In genomic region chr13:79480954-79481684, GRCh38 we compare ENCODE assay signal across 1 cellular context.
TF ChIP-seq lines count a peak whose summit lies in the region.

Gene NDFIP2, plus strand, starts transcription at chr13:79481155. Its CDS starts 49 bp downstream, at chr13:79481204.

TF ChIP-seq in HepG2, 621 proteins besides CTCF, POLR2A, EP300 and RAD21 (continued from another document and continues in another):
- TF ChIP-seq SIX4 (CRISPR knock-in tag; IDR thresholded peaks at IDR 0.05) (no peak), ZUFSP (CRISPR knock-in tag; IDR thresholded peaks at IDR 0.05; ENCODE audit: borderline replicate concordance) (no peak), ZNF782 (CRISPR knock-in tag; IDR thresholded peaks at IDR 0.05; ENCODE audit: borderline replicate concordance) (peak; percentile 83; the same call in 1 of the 2 replicates), JUNB (CRISPR knock-in tag; IDR thresholded peaks at IDR 0.05; ENCODE audit: borderline replicate concordance) (0 out of 2 replicates have a peak, but pooled peaks have one; percentile 11), ZNF879 (CRISPR knock-in tag; IDR thresholded peaks at IDR 0.05) (peak; percentile 72), ZFP62 (CRISPR knock-in tag; IDR thresholded peaks at IDR 0.05) (no peak), ZNF550 (CRISPR knock-in tag; IDR thresholded peaks at IDR 0.05; ENCODE audit: borderline replicate concordance) (no peak), TBP (CRISPR knock-in tag; IDR thresholded peaks at IDR 0.05) (no peak), PAXIP1 (CRISPR knock-in tag; conservative IDR thresholded peaks at IDR 0.05) (peak; percentile 43), JARID2 (CRISPR knock-in tag; IDR thresholded peaks at IDR 0.05; ENCODE audit: insufficient replicate concordance) (no peak), PREB (CRISPR knock-in tag; IDR thresholded peaks at IDR 0.05) (no peak), JDP2 (CRISPR knock-in tag; IDR thresholded peaks at IDR 0.05; ENCODE audit: borderline replicate concordance) (no peak), CBX1 (IDR thresholded peaks at IDR 0.05; ENCODE audit: low read depth) (peak; percentile 36), SRSF4 (IDR thresholded peaks at IDR 0.05; ENCODE audit: low read depth, low read length, poor library complexity, severe bottlenecking) (no peak), SP140L (CRISPR knock-in tag; IDR thresholded peaks at IDR 0.05; ENCODE audit: borderline replicate concordance) (no peak), ZNF333 (CRISPR knock-in tag; IDR thresholded peaks at IDR 0.05; ENCODE audit: borderline replicate concordance) (no peak), RARG (CRISPR knock-in tag; IDR thresholded peaks at IDR 0.05; ENCODE audit: low read depth) (no peak), ZNF510 (CRISPR knock-in tag; IDR thresholded peaks at IDR 0.05; ENCODE audit: low read depth) (no peak), ZNF337 (CRISPR knock-in tag; IDR thresholded peaks at IDR 0.05; ENCODE audit: borderline replicate concordance, low read depth) (no peak), ZNF773 (CRISPR knock-in tag; IDR thresholded peaks at IDR 0.05; ENCODE audit: borderline replicate concordance) (peak; percentile 4; the same call in 1 of the 2 replicates), SP5 (CRISPR knock-in tag; IDR thresholded peaks at IDR 0.05; ENCODE audit: borderline replicate concordance, low read depth) (peak; percentile 55), ZNF44 (CRISPR knock-in tag; IDR thresholded peaks at IDR 0.05) (0 out of 2 replicates have a peak, but pooled peaks have one; percentile 45), ZNF292 (CRISPR knock-in tag; IDR thresholded peaks at IDR 0.05; ENCODE audit: borderline replicate concordance, low read depth) (peak; percentile 87), GABPA (IDR thresholded peaks at IDR 0.05; ENCODE audit: low read depth, low read length) (peak; percentile 87), GABPA (CRISPR knock-in tag; IDR thresholded peaks at IDR 0.05; ENCODE audit: low read depth) (peak; percentile 86), ZNF296 (CRISPR knock-in tag; conservative IDR thresholded peaks at IDR 0.05) (no peak; the same call in 1 of the 2 replicates), NBN (conservative IDR thresholded peaks at IDR 0.05) (no peak), SMAD3 (CRISPR knock-in tag; IDR thresholded peaks at IDR 0.05) (peak; percentile 62; the same call in 1 of the 2 replicates), JUND (CRISPR knock-in tag; IDR thresholded peaks at IDR 0.05) (no peak), ZNF501 (CRISPR knock-in tag; IDR thresholded peaks at IDR 0.05) (peak; percentile 90), CENPX (CRISPR knock-in tag; IDR thresholded peaks at IDR 0.05) (no peak), ZNF280D (CRISPR knock-in tag; IDR thresholded peaks at IDR 0.05) (peak; percentile 68; the same call in 1 of the 2 replicates), ZNF577 (CRISPR knock-in tag; IDR thresholded peaks at IDR 0.05; ENCODE audit: borderline replicate concordance, low read depth) (no peak), SKIL (CRISPR knock-in tag; IDR thresholded peaks at IDR 0.05; ENCODE audit: borderline replicate concordance) (0 out of 2 replicates have a peak, but pooled peaks have one; percentile 24), THYN1 (CRISPR knock-in tag; IDR thresholded peaks at IDR 0.05; ENCODE audit: borderline replicate concordance, low read depth) (0 out of 2 replicates have a peak, but pooled peaks have one; percentile 70), ZFP36L1 (CRISPR knock-in tag; IDR thresholded peaks at IDR 0.05) (peak; percentile 90; the same call in 1 of the 2 replicates), RFXANK (CRISPR knock-in tag; IDR thresholded peaks at IDR 0.05) (no peak), FOXK2 (IDR thresholded peaks at IDR 0.05) (no peak), ZNF703 (CRISPR knock-in tag; IDR thresholded peaks at IDR 0.05; ENCODE audit: borderline replicate concordance) (no peak), HIC2 (CRISPR knock-in tag; IDR thresholded peaks at IDR 0.05; ENCODE audit: low read depth) (no peak), ZNF646 (CRISPR knock-in tag; IDR thresholded peaks at IDR 0.05) (0 out of 2 replicates have a peak, but pooled peaks have one; percentile 20), FOXM1 (CRISPR knock-in tag; IDR thresholded peaks at IDR 0.05) (no peak), ZNF605 (CRISPR knock-in tag; IDR thresholded peaks at IDR 0.05) (no peak), ZNF33A (CRISPR knock-in tag; IDR thresholded peaks at IDR 0.05; ENCODE audit: borderline replicate concordance) (no peak)
